1 cellular context compared by ENCODE assay signal in genomic region chr16:86395477-86395876, GRCh38.
TF ChIP-seq lines count a peak whose summit lies in the region.

No MANE protein-coding gene starts in this region.

TF ChIP-seq in IMR-90, 13 proteins besides CTCF, POLR2A, EP300 and RAD21:
- TF ChIP-seq ELK1 (IDR thresholded peaks at IDR 0.05; ENCODE audit: borderline replicate concordance, low read depth, low read length) (no peak), MAZ (IDR thresholded peaks at IDR 0.05; ENCODE audit: borderline replicate concordance, low read depth, low read length) (no peak), NFE2L2 (IDR thresholded peaks at IDR 0.05; ENCODE audit: low read depth, low read length) (no peak), CHD1 (IDR thresholded peaks at IDR 0.05; ENCODE audit: low read depth, low read length) (no peak), BHLHE40 (IDR thresholded peaks at IDR 0.05; ENCODE audit: low read depth, low read length) (no peak)
